ENCODE assay signal across 8 cellular contexts in the genomic region with DNA sequence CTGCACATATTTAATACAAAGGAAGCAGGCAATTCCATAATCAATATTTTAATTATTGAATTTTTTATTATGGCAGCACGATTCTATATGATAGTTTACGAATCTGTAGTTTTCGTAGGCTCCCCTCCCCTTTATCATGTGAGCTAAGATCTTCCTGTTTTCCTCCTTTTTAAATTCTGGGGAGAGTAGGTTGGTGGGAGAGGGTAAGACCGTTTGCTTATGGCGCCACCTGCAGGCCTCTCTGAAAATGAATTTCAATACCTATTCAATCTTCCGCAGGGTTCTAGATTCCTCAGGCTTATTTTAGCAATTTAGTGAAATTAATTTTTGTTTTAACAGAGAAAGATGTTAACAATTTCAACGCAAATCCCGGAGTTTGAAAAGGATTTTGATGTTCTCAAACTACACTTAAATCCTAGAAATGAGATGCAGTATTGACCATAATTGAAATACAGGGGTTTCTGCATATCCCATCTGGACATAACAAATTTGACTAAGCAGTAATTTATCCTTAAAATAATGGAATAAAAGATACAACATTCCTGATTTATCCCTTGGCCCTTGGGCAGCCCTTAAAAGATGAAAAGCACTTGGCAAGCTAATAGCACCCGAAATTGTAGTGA. TPM values are rescaled to one million over a fixed set of nuclear protein-coding genes. Genes with fewer than 3 reads are reported as not detected.
DNase-seq lines count a peak whose midpoint lies in the region; ATAC-seq and TF ChIP-seq lines count a peak whose summit lies in the region.

No MANE protein-coding gene starts in this region.

- H3K27me3 ChIP-seq in tibial nerve: peaks cover 0 to 72% of the 10 kb centered on the region in 2 donors
- H3K27me3 ChIP-seq in aorta (ENCODE audit: control insufficient read depth in 1 of 2, insufficient read depth in 2 of 2, low read length in 1 of 2): peaks cover 0 to 1% of the 10 kb centered on the region in 2 donors

- H3K4me3 ChIP-seq in tibial nerve (no peak overlapping the region), aorta (ENCODE audit: low read length in 2 of 2) (no peak overlapping the region)

- H3K4me1 ChIP-seq in tibial nerve (peaks cover 0 to 33% (median 10%) of the 10 kb centered on the region in 4 donors), aorta (ENCODE audit: control insufficient read depth in 1 of 2, insufficient read depth in 2 of 2, low read length in 2 of 2) (no peaks in the 10 kb centered on the region)

- peaks cover 0 to 5% (median 0%) of the 10 kb centered on the region in 3 donors for H3K36me3 ChIP-seq in tibial nerve
- H3K36me3 ChIP-seq in aorta (ENCODE audit: control insufficient read depth in 1 of 2, insufficient read depth in 2 of 2, low read length in 1 of 2): no peaks in the 10 kb centered on the region

- peaks cover 20% of the 10 kb centered on the region for H3K4me1 Mint-ChIP-seq in brain

- TF ChIP-seq POLR2A in tibial nerve (IDR thresholded peaks at IDR 0.05): no peak

- peaks cover 3 to 26% (median 16%) of the 10 kb centered on the region in 5 experiments for H3K9me3 Mint-ChIP-seq in brain

- ATAC-seq in left colon: peak; percentile 46
- ATAC-seq in aorta (ENCODE audit: low FRiP score): no peak

- H3K36me3 Mint-ChIP-seq in brain: no peaks in the 10 kb centered on the region

- H3K27ac ChIP-seq in tibial nerve (no peak overlapping the region), aorta (ENCODE audit: low read depth in 1 of 2, low read length in 2 of 2) (no peak overlapping the region)

- peaks cover 93% of the 10 kb centered on the region for H3K27me3 Mint-ChIP-seq in brain

- TF ChIP-seq EP300 in tibial nerve (IDR thresholded peaks at IDR 0.05): no peak

- H3K27ac Mint-ChIP-seq in brain: peak overlapping the region in 1 of 5 experiments; percentile 11

- 28% methylated on average over 9 of the region's 9 CpGs for WGBS in tibial nerve, 2 donors
- 29 to 32% methylated on average over 9 of the region's 9 CpGs for WGBS in aorta, 2 donors

- intact Hi-C loops in left colon (cut with DNase I, micrococcal nuclease) (loop anchor here in 1 of 2 donors (5.0 kb wide), 2 partner anchors 399 to 414 kb away; no protein-coding TSS in a partner anchor), aorta (cut with DNase I) (loop anchor here (5.0 kb wide), 1 partner anchor 414 kb away; no protein-coding TSS in a partner anchor)

- H3K4me3 Mint-ChIP-seq in brain: peak overlapping the region; percentile 16 to 58 (median 34)

- TF ChIP-seq CTCF in brain (conservative IDR thresholded peaks at IDR 0.05): peak; percentile 82 to 92
- TF ChIP-seq CTCF in tibial nerve (IDR thresholded peaks at IDR 0.05): peak in 4 of 5 experiments; percentile 29 to 52 (median 39)

- peak; percentile 81 for DNase-seq in DMS53 (lab: John Stamatoyannopoulos, UW)
- DNase-seq in HuH-7 (ENCODE audit: low spot score): peak; percentile 85
- peak; percentile 83 for DNase-seq in OCI-M1 (lab: John Stamatoyannopoulos, UW)
- peak in 1 of 2 donors; percentile 65 for DNase-seq in left colon
- DNase-seq in tibial nerve (ENCODE audit: low spot score in 2 of 2): peak in 1 of 2 donors; percentile 55
- no peak for DNase-seq in aorta
- DNase-seq in activated CD4-positive, CD25-positive, alpha-beta regulatory T cell (lab: John Stamatoyannopoulos, UW): no peak

- H3K9me3 ChIP-seq in tibial nerve (peaks cover 0 to 14% (median 0%) of the 10 kb centered on the region in 4 donors), aorta (ENCODE audit: control insufficient read depth, low read length) (peaks cover 3% of the 10 kb centered on the region)

RNA-seq across cellular contexts. Expression of gene GBX2, which starts 12.8 kb away (rescaled TPM):
- polyA plus RNA-seq in brain (ENCODE audit: insufficient read depth, low read depth, low replicate concordance) (not detected), aorta (1 to 10 TPM in 1 of 2 donors, under 1 TPM in 1; 0.59 to 1.3 TPM)
- total RNA-seq in left colon (not detected), tibial nerve (not detected), aorta (not detected)

Comparison
In these comparisons a context has a peak if more than half of its experiments do, and no peak if none do; other contexts are left out.
1. DNase-seq: peak in DMS53 (single experiment), HuH-7 (single experiment) and OCI-M1 (single experiment); none in aorta (0 of 2) and activated CD4-positive, CD25-positive, alpha-beta regulatory T cell (0 of 4).